In the genomic region with DNA sequence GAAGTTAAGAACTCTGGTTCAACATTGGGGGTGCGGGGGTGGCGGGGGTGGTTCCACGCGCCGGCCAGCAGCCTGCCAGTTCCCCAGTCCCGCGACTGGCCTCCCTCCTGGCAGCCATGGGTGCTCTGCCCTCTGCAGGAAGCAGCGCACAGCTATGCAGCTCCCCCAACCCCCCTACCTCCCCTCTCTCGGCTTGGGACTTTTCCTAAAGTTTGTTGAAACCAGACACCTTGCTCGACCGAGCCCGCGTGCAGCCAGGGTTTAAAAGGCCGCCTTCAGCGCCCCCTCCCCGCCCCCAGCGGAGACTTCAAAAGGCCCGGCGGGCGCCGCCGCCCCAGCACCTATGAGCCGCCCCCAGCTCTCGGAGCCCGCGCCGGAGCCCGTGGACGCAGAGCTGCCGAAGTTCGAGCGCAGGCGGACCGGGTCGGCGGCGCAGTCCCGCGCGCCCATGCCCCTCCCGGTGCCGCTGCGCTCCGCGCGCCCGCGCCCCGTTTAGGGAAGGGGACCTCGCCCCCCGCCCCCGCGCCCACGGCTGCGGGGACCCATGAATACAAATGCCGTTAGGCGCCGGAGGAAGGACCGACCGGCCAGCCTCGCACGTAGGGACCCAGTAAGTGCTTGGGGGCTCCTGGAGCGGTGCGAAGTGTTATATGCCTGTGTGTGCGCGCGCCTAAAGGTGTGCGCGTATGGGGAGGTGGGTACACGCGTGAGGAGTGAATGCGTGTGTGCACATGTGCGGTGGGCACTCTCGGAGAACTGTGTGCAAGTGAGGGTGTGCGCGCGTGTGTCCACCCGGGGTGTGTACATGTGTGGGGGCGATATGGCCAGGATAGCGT, we compare ENCODE assay signal across 8 cellular contexts. TPM values are rescaled to one million over a fixed set of nuclear protein-coding genes. Genes with fewer than 3 reads are reported as not detected.
DNase-seq lines count a peak whose midpoint lies in the region; ATAC-seq and TF ChIP-seq lines count a peak whose summit lies in the region.

No MANE protein-coding gene starts in this region.

- no peak overlapping the region for H3K27ac ChIP-seq in urinary bladder (ENCODE audit: low read depth)

- H3K36me3 ChIP-seq in kidney epithelial cell (ENCODE audit: control insufficient read depth, insufficient read depth, low read length) (no peaks in the 10 kb centered on the region), urinary bladder (ENCODE audit: insufficient read depth) (no peaks in the 10 kb centered on the region)

- H3K4me3 Mint-ChIP-seq in activated naive CD4-positive, alpha-beta T cell treated with anti-CD3 and anti-CD28 coated beads, Interleukin-2, amount 50 U/mL, for 24 hours: peak overlapping the region; percentile 75

- H3K36me3 Mint-ChIP-seq in activated naive CD4-positive, alpha-beta T cell treated with anti-CD3 and anti-CD28 coated beads, Interleukin-2, amount 50 U/mL, for 24 hours: no peaks in the 10 kb centered on the region
- no peaks in the 10 kb centered on the region for H3K36me3 Mint-ChIP-seq in activated naive CD4-positive, alpha-beta T cell treated with anti-CD3 and anti-CD28 coated beads, Interleukin-2, amount 50 U/mL, for 72 hours

- peaks cover 13% of the 10 kb centered on the region for H3K27me3 ChIP-seq in kidney epithelial cell (ENCODE audit: control insufficient read depth, insufficient read depth, low read length)

- peaks cover 31% of the 10 kb centered on the region for H3K27me3 Mint-ChIP-seq in activated naive CD4-positive, alpha-beta T cell treated with anti-CD3 and anti-CD28 coated beads, Interleukin-2, amount 50 U/mL, for 24 hours

- H3K4me1 ChIP-seq in urinary bladder (ENCODE audit: insufficient read depth): peaks cover 3% of the 10 kb centered on the region

- WGBS in urinary bladder: 2% methylated on average over 80 of the region's 80 CpGs

- no peak for ATAC-seq in activated naive CD4-positive, alpha-beta T cell treated with anti-CD3 and anti-CD28 coated beads, Interleukin-2, amount 50 U/mL, for 72 hours
- ATAC-seq in HG02759 (IDR thresholded peaks at IDR 0.05; ENCODE audit: unreplicated experiment) (no peak), GM21723 (IDR thresholded peaks at IDR 0.05; ENCODE audit: unreplicated experiment) (no peak)

- no peaks in the 10 kb centered on the region for H3K9me3 Mint-ChIP-seq in activated naive CD4-positive, alpha-beta T cell treated with anti-CD3 and anti-CD28 coated beads, Interleukin-2, amount 50 U/mL, for 24 hours
- no peaks in the 10 kb centered on the region for H3K9me3 Mint-ChIP-seq in activated naive CD4-positive, alpha-beta T cell treated with anti-CD3 and anti-CD28 coated beads, Interleukin-2, amount 50 U/mL, for 72 hours

- H3K4me3 ChIP-seq in kidney epithelial cell (ENCODE audit: low read depth, low read length): peak overlapping the region; percentile 42
- H3K4me3 ChIP-seq in urinary bladder (ENCODE audit: low read depth, low read length): peak overlapping the region; percentile 31

- H3K27ac Mint-ChIP-seq in activated naive CD4-positive, alpha-beta T cell treated with anti-CD3 and anti-CD28 coated beads, Interleukin-2, amount 50 U/mL, for 24 hours: no peak overlapping the region
- no peak overlapping the region for H3K27ac Mint-ChIP-seq in activated naive CD4-positive, alpha-beta T cell treated with anti-CD3 and anti-CD28 coated beads, Interleukin-2, amount 50 U/mL, for 72 hours

- peak; percentile 78 for TF ChIP-seq CTCF in kidney epithelial cell (IDR thresholded peaks at IDR 0.05; ENCODE audit: insufficient read depth, low read length, poor library complexity, severe bottlenecking)

- peaks cover 24% of the 10 kb centered on the region for H3K4me1 Mint-ChIP-seq in activated naive CD4-positive, alpha-beta T cell treated with anti-CD3 and anti-CD28 coated beads, Interleukin-2, amount 50 U/mL, for 24 hours

- DNase-seq in activated naive CD4-positive, alpha-beta T cell treated with anti-CD3 and anti-CD28 coated beads, Interleukin-2, amount 50 U/mL, for 72 hours (ENCODE audit: low spot score in 2 of 2): no peak
- peak; percentile 10 for DNase-seq in amniotic epithelial cell (ENCODE audit: low read depth)
- no peak for DNase-seq in kidney epithelial cell (ENCODE audit: low read depth)
- no peak for DNase-seq in NCI-H345 treated with DMSO at 0.1 percent for 48 hours (lab: John Stamatoyannopoulos, UW; ENCODE audit: unreplicated experiment)

RNA-seq across cellular contexts. Expression of gene COL27A1, which starts 1.4 kb away (rescaled TPM):
- 10 to 100 TPM in 1 of 2 donors, 1 to 10 TPM in 1; 2.3 to 26.7 TPM for total RNA-seq in activated naive CD4-positive, alpha-beta T cell treated with anti-CD3 and anti-CD28 coated beads, Interleukin-2, amount 50 U/mL, for 72 hours
- total RNA-seq in kidney epithelial cell: 8.2 and 8.4 TPM in 2 replicates
- total RNA-seq in urinary bladder: 21.5 TPM
- 8.1 TPM for polyA plus RNA-seq in urinary bladder

RNA-seq across cellular contexts. Expression of gene KIF12, which starts 54.9 kb away (rescaled TPM):
- total RNA-seq in activated naive CD4-positive, alpha-beta T cell treated with anti-CD3 and anti-CD28 coated beads, Interleukin-2, amount 50 U/mL, for 72 hours: not detected
- 13.8 and 15.8 TPM in 2 replicates for total RNA-seq in kidney epithelial cell
- 0.42 TPM for total RNA-seq in urinary bladder
- 0.11 TPM for polyA plus RNA-seq in urinary bladder

Comparison
In these comparisons a context has a peak if more than half of its experiments do, and no peak if none do; other contexts are left out.
1. RNA of gene KIF12, which starts 54.9 kb away (total RNA-seq): 13.8 to 15.8 TPM in kidney epithelial cell; 0.42 TPM in urinary bladder (single experiment) and not detected in activated naive CD4-positive, alpha-beta T cell treated with anti-CD3 and anti-CD28 coated beads, Interleukin-2, amount 50 U/mL, for 72 hours; every median in the first group is over 10 times any median in the second.